In genomic region chr3:170768334-170768801, GRCh38 we compare ENCODE assay signal across 12 cellular contexts.
DNase-seq lines count a peak whose midpoint lies in the region; ATAC-seq and TF ChIP-seq lines count a peak whose summit lies in the region.
"Had no signal": no experiment of that assay in that cellular context is flagged by ENCODE, and none has a peak within 500 bp of the region (broad histone marks: within the 10 kb centered on the region; RNA-seq: fewer than 3 reads in every experiment).

No MANE protein-coding gene starts in this region.

- H3K4me1 ChIP-seq in SJSA1 (replicated peaks) (peaks cover 62% of the 10 kb centered on the region), skeletal muscle satellite cell (ENCODE audit: control insufficient read depth, insufficient read depth, low read length) (peaks cover 16% of the 10 kb centered on the region), esophagus squamous epithelium (no peaks in the 10 kb centered on the region)

- H3K36me3 ChIP-seq in SJSA1 (no peaks in the 10 kb centered on the region), skeletal muscle satellite cell (ENCODE audit: insufficient read depth, low read length) (no peaks in the 10 kb centered on the region), esophagus squamous epithelium (no peaks in the 10 kb centered on the region)

- no peak for TF ChIP-seq POLR2A in esophagus squamous epithelium (IDR thresholded peaks at IDR 0.05)

- H3K27me3 ChIP-seq in SJSA1 (replicated peaks), result no peaks in the 10 kb centered on the region
- no peaks in the 10 kb centered on the region for H3K27me3 ChIP-seq in skeletal muscle satellite cell (ENCODE audit: control insufficient read depth, insufficient read depth, low read length)
- no peaks in the 10 kb centered on the region for H3K27me3 ChIP-seq in esophagus squamous epithelium

- TF ChIP-seq CTCF in fibroblast of villous mesenchyme (IDR thresholded peaks at IDR 0.05; ENCODE audit: insufficient read depth, low read depth, low read length) (no peak), esophagus squamous epithelium (IDR thresholded peaks at IDR 0.05) (no peak)

- 35 to 66% methylated on average over 2 of the region's 2 CpGs for WGBS in esophagus squamous epithelium, 2 donors

- H3K4me3 ChIP-seq in SJSA1, result no peak overlapping the region
- no peak overlapping the region for H3K4me3 ChIP-seq in fibroblast of villous mesenchyme (ENCODE audit: low read depth, low read length)
- H3K4me3 ChIP-seq in skeletal muscle satellite cell (ENCODE audit: low read length), result no peak overlapping the region
- no peak overlapping the region for H3K4me3 ChIP-seq in esophagus squamous epithelium

- peak overlapping the region; percentile 5 for H3K4me2 ChIP-seq in skeletal muscle satellite cell (ENCODE audit: low read length)

- peak in 2 of 3 experiments; percentile 15 to 35 for DNase-seq in NCI-H1417 (lab: John Stamatoyannopoulos, UW)
- DNase-seq in NCI-H1417 treated with DMSO at 0.1 percent for 48 hours (lab: John Stamatoyannopoulos, UW), result no peak
- peak; percentile 96 to 97 for DNase-seq in SJSA1 (ENCODE audit: low read depth in 1 of 2, low spot score in 2 of 2)
- DNase-seq in fibroblast of villous mesenchyme (ENCODE audit: low read depth), result peak; percentile 80
- DNase-seq in esophagus squamous epithelium (lab: John Stamatoyannopoulos, UW), result no peak
- no peak for DNase-seq in NCI-H446 treated with DMSO at 0.1 percent for 48 hours (lab: John Stamatoyannopoulos, UW)
- DNase-seq: NCI-H1048; stimulated activated naive CD4-positive, alpha-beta T cell treated with Interleukin-2 at 50 U/mL for 16 hours had no signal

- intact Hi-C loops in esophagus squamous epithelium (cut with DNase I), result no loop called here

- peak overlapping the region; percentile 79 for H3K27ac ChIP-seq in SJSA1
- no peak overlapping the region for H3K27ac ChIP-seq in esophagus squamous epithelium
- H3K27ac ChIP-seq: 22Rv1 had no signal

- no peak for ATAC-seq in HG02571 (IDR thresholded peaks at IDR 0.05; ENCODE audit: unreplicated experiment)
- ATAC-seq: WTC11 had no signal

- H3K9ac ChIP-seq in skeletal muscle satellite cell (ENCODE audit: low read depth, low read length), result no peak overlapping the region

- H3K9me3 ChIP-seq in SJSA1 (replicated peaks) (no peaks in the 10 kb centered on the region), skeletal muscle satellite cell (replicated peaks; ENCODE audit: low read length) (no peaks in the 10 kb centered on the region), esophagus squamous epithelium (no peaks in the 10 kb centered on the region)

Comparison
In these comparisons a context has a peak if more than half of its experiments do, and no peak if none do; other contexts are left out.
1. DNase-seq: peak in NCI-H1417 (2 of 3), SJSA1 (2 of 2) and fibroblast of villous mesenchyme (single experiment); none in NCI-H1417 treated with DMSO at 0.1 percent for 48 hours (single experiment), esophagus squamous epithelium (single experiment) and NCI-H446 treated with DMSO at 0.1 percent for 48 hours (single experiment).